Comparison of ENCODE assay signal across 1 cellular context in genomic region chr19:35901854-35902661, GRCh38.
TF ChIP-seq lines count a peak whose summit lies in the region.

A gene with protein sequence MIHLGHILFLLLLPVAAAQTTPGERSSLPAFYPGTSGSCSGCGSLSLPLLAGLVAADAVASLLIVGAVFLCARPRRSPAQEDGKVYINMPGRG (plus strand): TSS chr19:35902529. CDS start chr19:35902594, 65 bp downstream.

TF ChIP-seq in IMR-90, 13 proteins besides CTCF, POLR2A, EP300 and RAD21:
- TF ChIP-seq MAZ (IDR thresholded peaks at IDR 0.05; ENCODE audit: borderline replicate concordance, low read depth, low read length) = no peak
- no peak for TF ChIP-seq MXI1 (IDR thresholded peaks at IDR 0.05; ENCODE audit: borderline replicate concordance, low read depth, low read length)
- no peak for TF ChIP-seq BHLHE40 (IDR thresholded peaks at IDR 0.05; ENCODE audit: low read depth, low read length)
- no peak for TF ChIP-seq RFX5 (IDR thresholded peaks at IDR 0.05; ENCODE audit: low read depth, low read length)
- TF ChIP-seq CEBPB (IDR thresholded peaks at IDR 0.05; ENCODE audit: low read depth, low read length) = no peak
- no peak for TF ChIP-seq FOS (IDR thresholded peaks at IDR 0.05; ENCODE audit: low read depth, low read length)
- no peak for TF ChIP-seq CHD1 (IDR thresholded peaks at IDR 0.05; ENCODE audit: low read depth, low read length)
- TF ChIP-seq, protein P1, sequence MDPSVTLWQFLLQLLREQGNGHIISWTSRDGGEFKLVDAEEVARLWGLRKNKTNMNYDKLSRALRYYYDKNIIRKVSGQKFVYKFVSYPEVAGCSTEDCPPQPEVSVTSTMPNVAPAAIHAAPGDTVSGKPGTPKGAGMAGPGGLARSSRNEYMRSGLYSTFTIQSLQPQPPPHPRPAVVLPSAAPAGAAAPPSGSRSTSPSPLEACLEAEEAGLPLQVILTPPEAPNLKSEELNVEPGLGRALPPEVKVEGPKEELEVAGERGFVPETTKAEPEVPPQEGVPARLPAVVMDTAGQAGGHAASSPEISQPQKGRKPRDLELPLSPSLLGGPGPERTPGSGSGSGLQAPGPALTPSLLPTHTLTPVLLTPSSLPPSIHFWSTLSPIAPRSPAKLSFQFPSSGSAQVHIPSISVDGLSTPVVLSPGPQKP (IDR thresholded peaks at IDR 0.05; ENCODE audit: borderline replicate concordance, low read depth, low read length) = no peak
